Comparison of ENCODE assay signal across 1 cellular context in the genomic region with DNA sequence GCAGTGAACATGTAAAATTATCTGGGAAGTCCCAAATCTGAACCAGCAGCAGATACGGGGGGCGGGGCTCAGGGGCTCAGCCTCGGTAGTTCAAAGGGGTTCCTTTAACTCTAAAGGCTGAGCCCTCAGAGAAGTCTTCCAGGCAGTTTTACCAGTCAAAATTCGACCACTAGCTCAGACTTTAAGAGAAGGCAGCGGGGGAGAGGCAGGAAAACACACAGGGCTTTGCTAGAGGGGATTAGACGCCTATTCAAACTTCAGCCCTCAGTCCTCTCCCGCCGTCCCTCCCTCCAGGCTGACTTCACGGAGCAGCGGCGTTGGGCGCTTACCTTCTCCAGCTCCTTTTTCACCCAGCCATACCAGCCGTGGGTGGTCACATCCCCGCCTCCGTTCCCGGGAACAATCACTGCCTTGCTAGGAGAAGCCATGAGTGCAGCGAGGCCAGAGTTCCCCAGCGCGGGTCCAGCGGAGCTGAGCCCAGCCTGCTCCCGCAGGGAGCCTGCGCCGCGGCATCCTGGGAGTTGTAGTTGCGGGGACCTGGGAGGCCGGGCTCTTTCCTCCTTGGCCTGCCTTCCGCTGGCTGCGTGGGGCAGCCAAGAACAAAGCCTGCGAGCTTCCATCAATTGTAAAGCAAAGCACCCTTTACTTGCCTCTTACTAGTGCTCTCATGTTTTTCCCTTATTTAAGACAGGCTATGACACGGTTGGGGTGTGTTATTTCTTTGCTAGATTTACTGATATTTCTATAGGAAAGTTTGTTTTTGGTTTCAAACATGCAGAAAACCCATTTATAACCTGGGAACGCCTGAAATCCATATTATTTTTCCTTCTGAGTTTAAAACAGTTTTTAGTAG.
TF ChIP-seq lines count a peak whose summit lies in the region.

TSS of gene RBBP9 (minus strand) at position 486 of the 853 bp plus-strand sequence. CDS start at position 428, 58 bp downstream.

TF ChIP-seq in HepG2, 621 proteins besides CTCF, POLR2A, EP300 and RAD21 (continued from another document and continues in another):
- TF ChIP-seq AKNA (CRISPR knock-in tag; IDR thresholded peaks at IDR 0.05; ENCODE audit: borderline replicate concordance) = 0 out of 2 replicates have a peak, but pooled peaks have one; percentile 44
- TF ChIP-seq ZNF225 (CRISPR knock-in tag; IDR thresholded peaks at IDR 0.05) = peak; percentile 90; the same call in 1 of the 2 replicates
- no peak for TF ChIP-seq ZNF12 (CRISPR knock-in tag; IDR thresholded peaks at IDR 0.05)
- TF ChIP-seq ZNF703 (CRISPR knock-in tag; IDR thresholded peaks at IDR 0.05; ENCODE audit: borderline replicate concordance) = no peak
- TF ChIP-seq, protein P1, sequence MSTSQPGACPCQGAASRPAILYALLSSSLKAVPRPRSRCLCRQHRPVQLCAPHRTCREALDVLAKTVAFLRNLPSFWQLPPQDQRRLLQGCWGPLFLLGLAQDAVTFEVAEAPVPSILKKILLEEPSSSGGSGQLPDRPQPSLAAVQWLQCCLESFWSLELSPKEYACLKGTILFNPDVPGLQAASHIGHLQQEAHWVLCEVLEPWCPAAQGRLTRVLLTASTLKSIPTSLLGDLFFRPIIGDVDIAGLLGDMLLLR (CRISPR knock-in tag; IDR thresholded peaks at IDR 0.05) = peak; percentile 90; the same call in 1 of the 2 replicates
- peak; percentile 96; the same call in 1 of the 2 replicates for TF ChIP-seq ZNF614 (CRISPR knock-in tag; IDR thresholded peaks at IDR 0.05; ENCODE audit: borderline replicate concordance)
- TF ChIP-seq ZNF891 (CRISPR knock-in tag; IDR thresholded peaks at IDR 0.05) = peak; percentile 94
- no peak; the same call in none of the 2 replicates for TF ChIP-seq SP2 (CRISPR knock-in tag; IDR thresholded peaks at IDR 0.05)
- no peak for TF ChIP-seq NFRKB (IDR thresholded peaks at IDR 0.05)
- no peak for TF ChIP-seq TRIM24 (CRISPR knock-in tag; IDR thresholded peaks at IDR 0.05)
- TF ChIP-seq ZNF678 (CRISPR knock-in tag; IDR thresholded peaks at IDR 0.05) = no peak
- TF ChIP-seq ZNF451 (CRISPR knock-in tag; IDR thresholded peaks at IDR 0.05) = 0 out of 2 replicates have a peak, but pooled peaks have one; percentile 77
- TF ChIP-seq, protein P2, sequence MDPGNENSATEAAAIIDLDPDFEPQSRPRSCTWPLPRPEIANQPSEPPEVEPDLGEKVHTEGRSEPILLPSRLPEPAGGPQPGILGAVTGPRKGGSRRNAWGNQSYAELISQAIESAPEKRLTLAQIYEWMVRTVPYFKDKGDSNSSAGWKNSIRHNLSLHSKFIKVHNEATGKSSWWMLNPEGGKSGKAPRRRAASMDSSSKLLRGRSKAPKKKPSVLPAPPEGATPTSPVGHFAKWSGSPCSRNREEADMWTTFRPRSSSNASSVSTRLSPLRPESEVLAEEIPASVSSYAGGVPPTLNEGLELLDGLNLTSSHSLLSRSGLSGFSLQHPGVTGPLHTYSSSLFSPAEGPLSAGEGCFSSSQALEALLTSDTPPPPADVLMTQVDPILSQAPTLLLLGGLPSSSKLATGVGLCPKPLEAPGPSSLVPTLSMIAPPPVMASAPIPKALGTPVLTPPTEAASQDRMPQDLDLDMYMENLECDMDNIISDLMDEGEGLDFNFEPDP (CRISPR knock-in tag; conservative IDR thresholded peaks at IDR 0.05) = no peak
- no peak for TF ChIP-seq ZZZ3 (CRISPR knock-in tag; IDR thresholded peaks at IDR 0.05; ENCODE audit: borderline replicate concordance)
- peak; percentile 89 for TF ChIP-seq GATAD1 (CRISPR knock-in tag; IDR thresholded peaks at IDR 0.05)
- peak; percentile 96 for TF ChIP-seq ZNF292 (CRISPR knock-in tag; IDR thresholded peaks at IDR 0.05; ENCODE audit: borderline replicate concordance, low read depth)
- TF ChIP-seq MTF2 (CRISPR knock-in tag; IDR thresholded peaks at IDR 0.05; ENCODE audit: borderline replicate concordance) = peak; percentile 70; the same call in 1 of the 2 replicates
- TF ChIP-seq POGZ (CRISPR knock-in tag; IDR thresholded peaks at IDR 0.05) = peak; percentile 78
- TF ChIP-seq, protein P3, sequence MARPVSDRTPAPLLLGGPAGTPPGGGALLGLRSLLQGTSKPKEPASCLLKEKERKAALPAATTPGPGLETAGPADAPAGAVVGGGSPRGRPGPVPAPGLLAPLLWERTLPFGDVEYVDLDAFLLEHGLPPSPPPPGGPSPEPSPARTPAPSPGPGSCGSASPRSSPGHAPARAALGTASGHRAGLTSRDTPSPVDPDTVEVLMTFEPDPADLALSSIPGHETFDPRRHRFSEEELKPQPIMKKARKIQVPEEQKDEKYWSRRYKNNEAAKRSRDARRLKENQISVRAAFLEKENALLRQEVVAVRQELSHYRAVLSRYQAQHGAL (CRISPR knock-in tag; IDR thresholded peaks at IDR 0.05; ENCODE audit: not compliant biosample characterization) = peak; percentile 48
- TF ChIP-seq ZNF337 (CRISPR knock-in tag; IDR thresholded peaks at IDR 0.05; ENCODE audit: borderline replicate concordance, low read depth) = peak; percentile 46; the same call in 1 of the 2 replicates
- peak; percentile 92 for TF ChIP-seq ELF3 (CRISPR knock-in tag; IDR thresholded peaks at IDR 0.05)
- TF ChIP-seq ZBTB38 (CRISPR knock-in tag; IDR thresholded peaks at IDR 0.05) = peak; percentile 93
- peak; percentile 82 for TF ChIP-seq DRAP1 (CRISPR knock-in tag; IDR thresholded peaks at IDR 0.05)
- no peak for TF ChIP-seq ZNF737 (CRISPR knock-in tag; IDR thresholded peaks at IDR 0.05; ENCODE audit: borderline replicate concordance)
- TF ChIP-seq ZKSCAN1 (IDR thresholded peaks at IDR 0.05; ENCODE audit: low read length) = 0 out of 2 replicates have a peak, but pooled peaks have one; percentile 10
- TF ChIP-seq, protein P4, sequence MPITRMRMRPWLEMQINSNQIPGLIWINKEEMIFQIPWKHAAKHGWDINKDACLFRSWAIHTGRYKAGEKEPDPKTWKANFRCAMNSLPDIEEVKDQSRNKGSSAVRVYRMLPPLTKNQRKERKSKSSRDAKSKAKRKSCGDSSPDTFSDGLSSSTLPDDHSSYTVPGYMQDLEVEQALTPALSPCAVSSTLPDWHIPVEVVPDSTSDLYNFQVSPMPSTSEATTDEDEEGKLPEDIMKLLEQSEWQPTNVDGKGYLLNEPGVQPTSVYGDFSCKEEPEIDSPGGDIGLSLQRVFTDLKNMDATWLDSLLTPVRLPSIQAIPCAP (CRISPR knock-in tag; IDR thresholded peaks at IDR 0.05; ENCODE audit: low read depth) = no peak
- TF ChIP-seq ZNF644 (CRISPR knock-in tag; IDR thresholded peaks at IDR 0.05; ENCODE audit: low read depth) = peak; percentile 40; the same call in 1 of the 2 replicates
- peak; percentile 92 for TF ChIP-seq REPIN1 (CRISPR knock-in tag; IDR thresholded peaks at IDR 0.05; ENCODE audit: borderline replicate concordance, low read depth)
- TF ChIP-seq, protein P5, sequence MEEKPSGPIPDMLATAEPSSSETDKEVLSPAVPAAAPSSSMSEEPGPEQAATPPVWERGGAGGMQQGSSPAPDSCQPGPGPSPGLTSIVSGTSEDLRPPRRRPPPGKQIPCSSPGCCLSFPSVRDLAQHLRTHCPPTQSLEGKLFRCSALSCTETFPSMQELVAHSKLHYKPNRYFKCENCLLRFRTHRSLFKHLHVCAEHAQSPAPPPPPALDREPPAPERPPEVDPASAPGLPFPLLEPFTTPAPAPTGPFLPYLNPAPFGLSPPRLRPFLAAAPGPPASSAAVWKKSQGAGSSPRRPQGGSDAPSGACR (CRISPR knock-in tag; IDR thresholded peaks at IDR 0.05) = peak; percentile 41; the same call in 1 of the 2 replicates
- TF ChIP-seq ATF2 (CRISPR knock-in tag; IDR thresholded peaks at IDR 0.05) = peak; percentile 61; the same call in 1 of the 2 replicates
- peak; percentile 98 for TF ChIP-seq ZNF350 (CRISPR knock-in tag; IDR thresholded peaks at IDR 0.05; ENCODE audit: borderline replicate concordance, low read depth)
- TF ChIP-seq SYNCRIP (IDR thresholded peaks at IDR 0.05; ENCODE audit: insufficient read depth, low read depth, low read length) = no peak
- peak in 1 of 2 experiments; percentile 41; a peak in 1 of 4 replicates for TF ChIP-seq KLF16 (CRISPR knock-in tag; IDR thresholded peaks at IDR 0.05)
- TF ChIP-seq SIN3B (IDR thresholded peaks at IDR 0.05; ENCODE audit: low read length) = peak; percentile 75; the same call in 1 of the 2 replicates
- TF ChIP-seq ZNF660 (CRISPR knock-in tag; IDR thresholded peaks at IDR 0.05; ENCODE audit: borderline replicate concordance, low read depth) = no peak
- TF ChIP-seq ZNF670 (CRISPR knock-in tag; IDR thresholded peaks at IDR 0.05; ENCODE audit: borderline replicate concordance) = no peak
- peak; percentile 67 for TF ChIP-seq MED8 (CRISPR knock-in tag; IDR thresholded peaks at IDR 0.05; ENCODE audit: insufficient replicate concordance)
- TF ChIP-seq GLI4 (CRISPR knock-in tag; IDR thresholded peaks at IDR 0.05; ENCODE audit: borderline replicate concordance) = peak; percentile 68; the same call in 1 of the 2 replicates
- peak; percentile 85; the same call in 1 of the 2 replicates for TF ChIP-seq ZNF556 (CRISPR knock-in tag; IDR thresholded peaks at IDR 0.05; ENCODE audit: borderline replicate concordance)
- TF ChIP-seq, protein P6, sequence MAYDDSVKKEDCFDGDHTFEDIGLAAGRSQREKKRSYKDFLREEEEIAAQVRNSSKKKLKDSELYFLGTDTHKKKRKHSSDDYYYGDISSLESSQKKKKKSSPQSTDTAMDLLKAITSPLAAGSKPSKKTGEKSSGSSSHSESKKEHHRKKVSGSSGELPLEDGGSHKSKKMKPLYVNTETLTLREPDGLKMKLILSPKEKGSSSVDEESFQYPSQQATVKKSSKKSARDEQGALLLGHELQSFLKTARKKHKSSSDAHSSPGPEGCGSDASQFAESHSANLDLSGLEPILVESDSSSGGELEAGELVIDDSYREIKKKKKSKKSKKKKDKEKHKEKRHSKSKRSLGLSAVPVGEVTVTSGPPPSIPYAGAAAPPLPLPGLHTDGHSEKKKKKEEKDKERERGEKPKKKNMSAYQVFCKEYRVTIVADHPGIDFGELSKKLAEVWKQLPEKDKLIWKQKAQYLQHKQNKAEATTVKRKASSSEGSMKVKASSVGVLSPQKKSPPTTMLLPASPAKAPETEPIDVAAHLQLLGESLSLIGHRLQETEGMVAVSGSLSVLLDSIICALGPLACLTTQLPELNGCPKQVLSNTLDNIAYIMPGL (CRISPR knock-in tag; IDR thresholded peaks at IDR 0.05; ENCODE audit: borderline replicate concordance in 1 of 2, low read depth in 1 of 2) = peak; percentile 94
- no peak for TF ChIP-seq ZNF33A (CRISPR knock-in tag; IDR thresholded peaks at IDR 0.05; ENCODE audit: borderline replicate concordance)
- TF ChIP-seq TFDP2 (CRISPR knock-in tag; IDR thresholded peaks at IDR 0.05) = peak; percentile 90
- TF ChIP-seq CEBPG (CRISPR knock-in tag; IDR thresholded peaks at IDR 0.05) = peak; percentile 15; the same call in 1 of the 2 replicates
- peak; percentile 55 for TF ChIP-seq ZNF850 (CRISPR knock-in tag; conservative IDR thresholded peaks at IDR 0.05)
